In the genomic region with DNA sequence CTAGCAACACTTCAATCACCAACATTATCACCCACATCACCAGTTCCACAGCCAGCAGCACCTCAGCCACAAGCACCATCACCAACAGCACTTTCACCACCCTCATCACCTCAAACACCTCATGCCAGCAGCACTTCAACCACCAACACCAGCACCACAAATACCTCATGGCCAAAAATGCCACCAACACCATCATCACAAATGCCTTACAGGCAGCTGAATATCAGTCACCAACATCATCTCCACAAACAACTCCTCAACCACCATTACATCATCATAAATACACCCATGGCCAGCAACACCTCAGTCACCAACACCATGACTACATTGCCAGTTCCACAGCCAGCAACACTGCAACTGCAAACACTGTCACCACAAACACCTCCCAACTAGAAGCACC, we compare ENCODE assay signal across 2 cellular contexts.
TF ChIP-seq lines count a peak whose summit lies in the region.

No MANE protein-coding gene starts in this region.

TF ChIP-seq in HEK293, 187 proteins besides CTCF, POLR2A, EP300 and RAD21:
- 0 out of 2 replicates have a peak, but pooled peaks have one; percentile 26 for TF ChIP-seq ZNF248 (tag by site-specific recombination; IDR thresholded peaks at IDR 0.05)
- no peak for TF ChIP-seq RBAK (tag by site-specific recombination; IDR thresholded peaks at IDR 0.05)
- TF ChIP-seq ZNF658 (tag by site-specific recombination; IDR thresholded peaks at IDR 0.05) = 0 out of 2 replicates have a peak, but pooled peaks have one; percentile 6
- TF ChIP-seq, protein P1, sequence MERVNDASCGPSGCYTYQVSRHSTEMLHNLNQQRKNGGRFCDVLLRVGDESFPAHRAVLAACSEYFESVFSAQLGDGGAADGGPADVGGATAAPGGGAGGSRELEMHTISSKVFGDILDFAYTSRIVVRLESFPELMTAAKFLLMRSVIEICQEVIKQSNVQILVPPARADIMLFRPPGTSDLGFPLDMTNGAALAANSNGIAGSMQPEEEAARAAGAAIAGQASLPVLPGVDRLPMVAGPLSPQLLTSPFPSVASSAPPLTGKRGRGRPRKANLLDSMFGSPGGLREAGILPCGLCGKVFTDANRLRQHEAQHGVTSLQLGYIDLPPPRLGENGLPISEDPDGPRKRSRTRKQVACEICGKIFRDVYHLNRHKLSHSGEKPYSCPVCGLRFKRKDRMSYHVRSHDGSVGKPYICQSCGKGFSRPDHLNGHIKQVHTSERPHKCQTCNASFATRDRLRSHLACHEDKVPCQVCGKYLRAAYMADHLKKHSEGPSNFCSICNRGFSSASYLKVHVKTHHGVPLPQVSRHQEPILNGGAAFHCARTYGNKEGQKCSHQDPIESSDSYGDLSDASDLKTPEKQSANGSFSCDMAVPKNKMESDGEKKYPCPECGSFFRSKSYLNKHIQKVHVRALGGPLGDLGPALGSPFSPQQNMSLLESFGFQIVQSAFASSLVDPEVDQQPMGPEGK (tag by site-specific recombination; IDR thresholded peaks at IDR 0.05) = no peak
- 0 out of 2 replicates have a peak, but pooled peaks have one; percentile 54 for TF ChIP-seq ZNF169 (tag by site-specific recombination; IDR thresholded peaks at IDR 0.05)
- TF ChIP-seq OSR2 (tag by site-specific recombination; IDR thresholded peaks at IDR 0.05) = no peak
- no peak for TF ChIP-seq ZNF37A (tag by site-specific recombination; IDR thresholded peaks at IDR 0.05)
- TF ChIP-seq, protein P2, sequence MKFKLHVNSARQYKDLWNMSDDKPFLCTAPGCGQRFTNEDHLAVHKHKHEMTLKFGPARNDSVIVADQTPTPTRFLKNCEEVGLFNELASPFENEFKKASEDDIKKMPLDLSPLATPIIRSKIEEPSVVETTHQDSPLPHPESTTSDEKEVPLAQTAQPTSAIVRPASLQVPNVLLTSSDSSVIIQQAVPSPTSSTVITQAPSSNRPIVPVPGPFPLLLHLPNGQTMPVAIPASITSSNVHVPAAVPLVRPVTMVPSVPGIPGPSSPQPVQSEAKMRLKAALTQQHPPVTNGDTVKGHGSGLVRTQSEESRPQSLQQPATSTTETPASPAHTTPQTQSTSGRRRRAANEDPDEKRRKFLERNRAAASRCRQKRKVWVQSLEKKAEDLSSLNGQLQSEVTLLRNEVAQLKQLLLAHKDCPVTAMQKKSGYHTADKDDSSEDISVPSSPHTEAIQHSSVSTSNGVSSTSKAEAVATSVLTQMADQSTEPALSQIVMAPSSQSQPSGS (tag by site-specific recombination; IDR thresholded peaks at IDR 0.05; ENCODE audit: low read depth) = peak; percentile 89
- TF ChIP-seq, protein P3, sequence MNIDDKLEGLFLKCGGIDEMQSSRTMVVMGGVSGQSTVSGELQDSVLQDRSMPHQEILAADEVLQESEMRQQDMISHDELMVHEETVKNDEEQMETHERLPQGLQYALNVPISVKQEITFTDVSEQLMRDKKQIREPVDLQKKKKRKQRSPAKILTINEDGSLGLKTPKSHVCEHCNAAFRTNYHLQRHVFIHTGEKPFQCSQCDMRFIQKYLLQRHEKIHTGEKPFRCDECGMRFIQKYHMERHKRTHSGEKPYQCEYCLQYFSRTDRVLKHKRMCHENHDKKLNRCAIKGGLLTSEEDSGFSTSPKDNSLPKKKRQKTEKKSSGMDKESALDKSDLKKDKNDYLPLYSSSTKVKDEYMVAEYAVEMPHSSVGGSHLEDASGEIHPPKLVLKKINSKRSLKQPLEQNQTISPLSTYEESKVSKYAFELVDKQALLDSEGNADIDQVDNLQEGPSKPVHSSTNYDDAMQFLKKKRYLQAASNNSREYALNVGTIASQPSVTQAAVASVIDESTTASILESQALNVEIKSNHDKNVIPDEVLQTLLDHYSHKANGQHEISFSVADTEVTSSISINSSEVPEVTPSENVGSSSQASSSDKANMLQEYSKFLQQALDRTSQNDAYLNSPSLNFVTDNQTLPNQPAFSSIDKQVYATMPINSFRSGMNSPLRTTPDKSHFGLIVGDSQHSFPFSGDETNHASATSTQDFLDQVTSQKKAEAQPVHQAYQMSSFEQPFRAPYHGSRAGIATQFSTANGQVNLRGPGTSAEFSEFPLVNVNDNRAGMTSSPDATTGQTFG (tag by site-specific recombination; IDR thresholded peaks at IDR 0.05; ENCODE audit: borderline replicate concordance) = no peak

TF ChIP-seq in H1, 55 proteins besides CTCF, POLR2A, EP300 and RAD21:
- TF ChIP-seq SRF (IDR thresholded peaks at IDR 0.05; ENCODE audit: low read depth, low read length) = no peak
- TF ChIP-seq SP2 (IDR thresholded peaks at IDR 0.05; ENCODE audit: low read length) = no peak
- no peak for TF ChIP-seq TAF1 (IDR thresholded peaks at IDR 0.05; ENCODE audit: low read depth, low read length)
- TF ChIP-seq SIN3A (conservative IDR thresholded peaks at IDR 0.05 in 1 of 2, IDR thresholded peaks at IDR 0.05 in 1 of 2; ENCODE audit: low read depth in 1 of 2, low read length in 2 of 2) = no peak
- no peak for TF ChIP-seq SP1 (IDR thresholded peaks at IDR 0.05; ENCODE audit: low read depth, low read length)
- no peak for TF ChIP-seq SUZ12 (IDR thresholded peaks at IDR 0.05; ENCODE audit: low read length)
- TF ChIP-seq KDM5A (IDR thresholded peaks at IDR 0.05; ENCODE audit: low read length) = no peak
- TF ChIP-seq, protein P4, sequence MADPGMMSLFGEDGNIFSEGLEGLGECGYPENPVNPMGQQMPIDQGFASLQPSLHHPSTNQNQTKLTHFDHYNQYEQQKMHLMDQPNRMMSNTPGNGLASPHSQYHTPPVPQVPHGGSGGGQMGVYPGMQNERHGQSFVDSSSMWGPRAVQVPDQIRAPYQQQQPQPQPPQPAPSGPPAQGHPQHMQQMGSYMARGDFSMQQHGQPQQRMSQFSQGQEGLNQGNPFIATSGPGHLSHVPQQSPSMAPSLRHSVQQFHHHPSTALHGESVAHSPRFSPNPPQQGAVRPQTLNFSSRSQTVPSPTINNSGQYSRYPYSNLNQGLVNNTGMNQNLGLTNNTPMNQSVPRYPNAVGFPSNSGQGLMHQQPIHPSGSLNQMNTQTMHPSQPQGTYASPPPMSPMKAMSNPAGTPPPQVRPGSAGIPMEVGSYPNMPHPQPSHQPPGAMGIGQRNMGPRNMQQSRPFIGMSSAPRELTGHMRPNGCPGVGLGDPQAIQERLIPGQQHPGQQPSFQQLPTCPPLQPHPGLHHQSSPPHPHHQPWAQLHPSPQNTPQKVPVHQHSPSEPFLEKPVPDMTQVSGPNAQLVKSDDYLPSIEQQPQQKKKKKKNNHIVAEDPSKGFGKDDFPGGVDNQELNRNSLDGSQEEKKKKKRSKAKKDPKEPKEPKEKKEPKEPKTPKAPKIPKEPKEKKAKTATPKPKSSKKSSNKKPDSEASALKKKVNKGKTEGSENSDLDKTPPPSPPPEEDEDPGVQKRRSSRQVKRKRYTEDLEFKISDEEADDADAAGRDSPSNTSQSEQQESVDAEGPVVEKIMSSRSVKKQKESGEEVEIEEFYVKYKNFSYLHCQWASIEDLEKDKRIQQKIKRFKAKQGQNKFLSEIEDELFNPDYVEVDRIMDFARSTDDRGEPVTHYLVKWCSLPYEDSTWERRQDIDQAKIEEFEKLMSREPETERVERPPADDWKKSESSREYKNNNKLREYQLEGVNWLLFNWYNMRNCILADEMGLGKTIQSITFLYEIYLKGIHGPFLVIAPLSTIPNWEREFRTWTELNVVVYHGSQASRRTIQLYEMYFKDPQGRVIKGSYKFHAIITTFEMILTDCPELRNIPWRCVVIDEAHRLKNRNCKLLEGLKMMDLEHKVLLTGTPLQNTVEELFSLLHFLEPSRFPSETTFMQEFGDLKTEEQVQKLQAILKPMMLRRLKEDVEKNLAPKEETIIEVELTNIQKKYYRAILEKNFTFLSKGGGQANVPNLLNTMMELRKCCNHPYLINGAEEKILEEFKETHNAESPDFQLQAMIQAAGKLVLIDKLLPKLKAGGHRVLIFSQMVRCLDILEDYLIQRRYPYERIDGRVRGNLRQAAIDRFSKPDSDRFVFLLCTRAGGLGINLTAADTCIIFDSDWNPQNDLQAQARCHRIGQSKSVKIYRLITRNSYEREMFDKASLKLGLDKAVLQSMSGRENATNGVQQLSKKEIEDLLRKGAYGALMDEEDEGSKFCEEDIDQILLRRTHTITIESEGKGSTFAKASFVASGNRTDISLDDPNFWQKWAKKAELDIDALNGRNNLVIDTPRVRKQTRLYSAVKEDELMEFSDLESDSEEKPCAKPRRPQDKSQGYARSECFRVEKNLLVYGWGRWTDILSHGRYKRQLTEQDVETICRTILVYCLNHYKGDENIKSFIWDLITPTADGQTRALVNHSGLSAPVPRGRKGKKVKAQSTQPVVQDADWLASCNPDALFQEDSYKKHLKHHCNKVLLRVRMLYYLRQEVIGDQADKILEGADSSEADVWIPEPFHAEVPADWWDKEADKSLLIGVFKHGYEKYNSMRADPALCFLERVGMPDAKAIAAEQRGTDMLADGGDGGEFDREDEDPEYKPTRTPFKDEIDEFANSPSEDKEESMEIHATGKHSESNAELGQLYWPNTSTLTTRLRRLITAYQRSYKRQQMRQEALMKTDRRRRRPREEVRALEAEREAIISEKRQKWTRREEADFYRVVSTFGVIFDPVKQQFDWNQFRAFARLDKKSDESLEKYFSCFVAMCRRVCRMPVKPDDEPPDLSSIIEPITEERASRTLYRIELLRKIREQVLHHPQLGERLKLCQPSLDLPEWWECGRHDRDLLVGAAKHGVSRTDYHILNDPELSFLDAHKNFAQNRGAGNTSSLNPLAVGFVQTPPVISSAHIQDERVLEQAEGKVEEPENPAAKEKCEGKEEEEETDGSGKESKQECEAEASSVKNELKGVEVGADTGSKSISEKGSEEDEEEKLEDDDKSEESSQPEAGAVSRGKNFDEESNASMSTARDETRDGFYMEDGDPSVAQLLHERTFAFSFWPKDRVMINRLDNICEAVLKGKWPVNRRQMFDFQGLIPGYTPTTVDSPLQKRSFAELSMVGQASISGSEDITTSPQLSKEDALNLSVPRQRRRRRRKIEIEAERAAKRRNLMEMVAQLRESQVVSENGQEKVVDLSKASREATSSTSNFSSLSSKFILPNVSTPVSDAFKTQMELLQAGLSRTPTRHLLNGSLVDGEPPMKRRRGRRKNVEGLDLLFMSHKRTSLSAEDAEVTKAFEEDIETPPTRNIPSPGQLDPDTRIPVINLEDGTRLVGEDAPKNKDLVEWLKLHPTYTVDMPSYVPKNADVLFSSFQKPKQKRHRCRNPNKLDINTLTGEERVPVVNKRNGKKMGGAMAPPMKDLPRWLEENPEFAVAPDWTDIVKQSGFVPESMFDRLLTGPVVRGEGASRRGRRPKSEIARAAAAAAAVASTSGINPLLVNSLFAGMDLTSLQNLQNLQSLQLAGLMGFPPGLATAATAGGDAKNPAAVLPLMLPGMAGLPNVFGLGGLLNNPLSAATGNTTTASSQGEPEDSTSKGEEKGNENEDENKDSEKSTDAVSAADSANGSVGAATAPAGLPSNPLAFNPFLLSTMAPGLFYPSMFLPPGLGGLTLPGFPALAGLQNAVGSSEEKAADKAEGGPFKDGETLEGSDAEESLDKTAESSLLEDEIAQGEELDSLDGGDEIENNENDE (IDR thresholded peaks at IDR 0.05; ENCODE audit: insufficient replicate concordance, low read length) = no peak
- no peak for TF ChIP-seq BCL11A (IDR thresholded peaks at IDR 0.05; ENCODE audit: low read depth in 2 of 2, low read length in 2 of 2)
- TF ChIP-seq TCF12 (IDR thresholded peaks at IDR 0.05; ENCODE audit: low read depth, low read length) = no peak
